ENCODE assay signal across 1 cellular context in genomic region chr3:129595544-129596193, GRCh38.
TF ChIP-seq lines count a peak whose summit lies in the region.

No MANE protein-coding gene starts in this region.

TF ChIP-seq in GM23338, 12 proteins besides CTCF, POLR2A, EP300 and RAD21 (continued from another document):
- no peak for TF ChIP-seq REST (IDR thresholded peaks at IDR 0.05; ENCODE audit: unreplicated experiment)
- no peak for TF ChIP-seq CREB1 (CRISPR knock-in tag; IDR thresholded peaks at IDR 0.05; ENCODE audit: low read depth)
- no peak for TF ChIP-seq ETS1 (IDR thresholded peaks at IDR 0.05)
- TF ChIP-seq NANOG (IDR thresholded peaks at IDR 0.05; ENCODE audit: borderline replicate concordance), result no peak
- no peak for TF ChIP-seq STAT1 (IDR thresholded peaks at IDR 0.05; ENCODE audit: unreplicated experiment)
- TF ChIP-seq JUNB (IDR thresholded peaks at IDR 0.05; ENCODE audit: unreplicated experiment), result no peak
- TF ChIP-seq POLR2AphosphoS5 (IDR thresholded peaks at IDR 0.05; ENCODE audit: low read depth), result no peak
TF ChIP-seq in GM23338: peak in this region for 0.
